ENCODE assay signal across 30 cellular contexts in the genomic region with DNA sequence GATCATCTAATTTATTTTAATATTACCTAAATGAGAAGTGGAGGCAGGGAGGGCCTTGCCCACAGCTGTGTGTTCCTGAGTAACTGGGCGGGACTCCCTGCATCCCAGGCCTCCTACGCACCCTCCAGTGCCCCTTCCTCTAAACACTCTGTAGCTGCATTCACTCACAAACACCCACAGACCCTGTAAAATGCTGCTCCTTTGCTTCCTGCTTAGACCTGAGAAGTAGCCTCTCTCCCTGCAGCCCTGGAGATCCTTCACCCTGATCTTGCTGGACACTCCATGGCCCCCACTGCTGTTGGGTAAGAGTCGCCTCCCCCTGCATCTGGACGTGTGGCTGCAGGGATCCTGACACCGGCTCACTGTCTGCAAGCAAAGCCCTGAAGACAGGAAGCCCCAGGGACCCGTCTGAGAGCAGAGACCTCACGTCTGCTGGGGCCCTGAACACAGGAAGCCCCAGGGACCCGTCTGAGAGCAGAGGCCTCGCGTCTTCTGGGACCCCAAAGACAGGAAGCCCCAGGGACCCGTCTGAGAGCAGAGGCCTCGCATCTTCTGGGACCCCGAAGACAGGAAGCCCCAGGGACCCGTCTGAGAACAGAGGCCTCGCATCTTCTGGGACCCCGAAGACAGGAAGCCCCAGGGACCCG.
DNase-seq lines count a peak whose midpoint lies in the region; ATAC-seq, FAIRE-seq and TF ChIP-seq lines count a peak whose summit lies in the region.
"Had no signal": no experiment of that assay in that cellular context is flagged by ENCODE, and none has a peak within 500 bp of the region (broad histone marks: within the 10 kb centered on the region; RNA-seq: fewer than 3 reads in every experiment).

No MANE protein-coding gene starts in this region.

- H3K9me3 Mint-ChIP-seq in CD14-positive monocyte: peaks cover 3 to 16% (median 5%) of the 10 kb centered on the region in 7 donors
- no peaks in the 10 kb centered on the region for H3K9me3 Mint-ChIP-seq in T-cell

- no peak for FAIRE-seq in kidney (lab: Jason Lieb, UNC)
- FAIRE-seq: D721Med, GM18507 had no signal

- H4K20me1 ChIP-seq in BLaER1: peaks cover 7% of the 10 kb centered on the region; the same call in 1 of the 2 replicates

- peak overlapping the region; percentile 88 for H3K4me2 ChIP-seq in BLaER1
- H3K4me2 ChIP-seq: GM23338 had no signal

- ATAC-seq in T-cell (replicated peaks in 1 of 4): peak; percentile 57 to 83 (median 68)
- ATAC-seq: GM23338, heart right ventricle, Right ventricle myocardium inferior, upper lobe of right lung had no signal

- peak overlapping the region; percentile 81 for H3K27ac ChIP-seq in BLaER1
- H3K27ac ChIP-seq in kidney (ENCODE audit: low read depth in 2 of 2, low read length in 2 of 2): no peak overlapping the region
- H3K27ac ChIP-seq: C4-2B, colonic mucosa, heart right ventricle, upper lobe of right lung had no signal

- H3K4me3 ChIP-seq in BLaER1 (no peak overlapping the region), kidney (ENCODE audit: low read length in 2 of 2) (no peak overlapping the region)
- H3K4me3 ChIP-seq: colonic mucosa, GM23338, heart right ventricle, lung, upper lobe of right lung had no signal

- no peaks in the 10 kb centered on the region for H3K36me3 ChIP-seq in BLaER1
- H3K36me3 ChIP-seq in kidney (ENCODE audit: control insufficient read depth in 1 of 2, insufficient read depth in 2 of 2, low read length in 2 of 2): no peaks in the 10 kb centered on the region
- H3K36me3 ChIP-seq: colonic mucosa, heart right ventricle, upper lobe of right lung had no signal

- no peaks in the 10 kb centered on the region; the same call in 1 of the 2 replicates for H3K9me3 ChIP-seq in BLaER1
- H3K9me3 ChIP-seq in kidney (ENCODE audit: control insufficient read depth in 1 of 2, low read length in 2 of 2): no peaks in the 10 kb centered on the region
- H3K9me3 ChIP-seq: colonic mucosa, upper lobe of right lung had no signal

- H3K4me1 Mint-ChIP-seq in CD14-positive monocyte: no peaks in the 10 kb centered on the region
- peaks cover 12 to 20% (median 16%) of the 10 kb centered on the region in 3 donors for H3K4me1 Mint-ChIP-seq in T-cell
- H3K4me1 Mint-ChIP-seq: GM23338 had no signal

- H3K4me3 Mint-ChIP-seq in CD14-positive monocyte (no peak overlapping the region), T-cell (no peak overlapping the region)
- H3K4me3 Mint-ChIP-seq: GM23338, HFFc6, IgD-negative memory B cell, nephron progenitor cell had no signal

- H3K9ac ChIP-seq in BLaER1 (0 out of 2 replicates have a peak overlapping the region, but pooled peaks have one; percentile 24), kidney (ENCODE audit: low read length in 2 of 2) (no peak overlapping the region)

- H3K27ac Mint-ChIP-seq in CD14-positive monocyte: peak overlapping the region in 1 of 7 donors; percentile 77
- H3K27ac Mint-ChIP-seq in T-cell: peak overlapping the region in 1 of 2 donors; percentile 82
- H3K27ac Mint-ChIP-seq: GM23338, HFFc6, IgD-negative memory B cell, nephron progenitor cell had no signal

- in situ Hi-C loops in GM13976 (cut with MboI; ENCODE audit: low sequenced_read_pairs, unreplicated experiment): no loop called here

- CTCF ChIA-PET in T-cell (lab: Charles Lee): no interaction called here

- H3K27me3 ChIP-seq in BLaER1: no peaks in the 10 kb centered on the region
- H3K27me3 ChIP-seq: colonic mucosa had no signal

- H3K4me1 ChIP-seq in BLaER1 (peaks cover 75% of the 10 kb centered on the region), kidney (ENCODE audit: control insufficient read depth in 1 of 2, insufficient read depth in 1 of 2, low read depth in 1 of 2, low read length in 2 of 2) (no peaks in the 10 kb centered on the region)
- H3K4me1 ChIP-seq: colonic mucosa, heart right ventricle, upper lobe of right lung had no signal

- intact Hi-C loops in CD14-positive monocyte (cut with micrococcal nuclease): no loop called here
- intact Hi-C loops in kidney (cut with DNase I): no loop called here

- H3K36me3 Mint-ChIP-seq in CD14-positive monocyte (no peaks in the 10 kb centered on the region), T-cell (no peaks in the 10 kb centered on the region)

- POLR2A ChIA-PET in T-cell (lab: Charles Lee): no interaction called here

- TF ChIP-seq CTCF in CD14-positive monocyte (IDR thresholded peaks at IDR 0.05): no peak
- no peak for TF ChIP-seq CTCF in kidney (IDR thresholded peaks at IDR 0.05; ENCODE audit: borderline replicate concordance, extremely low read depth, insufficient read depth)
- TF ChIP-seq CTCF in GM13976 (IDR thresholded peaks at IDR 0.05; ENCODE audit: borderline replicate concordance, control extremely low read depth, extremely low read depth, insufficient read depth, missing control alignments): no peak

- H3K27me3 Mint-ChIP-seq in CD14-positive monocyte (ENCODE audit: low read depth in 3 of 3): peaks cover 4 to 8% (median 8%) of the 10 kb centered on the region in 3 donors
- peaks cover 0 to 4% of the 10 kb centered on the region in 2 donors for H3K27me3 Mint-ChIP-seq in T-cell

- DNase-seq in CD14-positive monocyte (ENCODE audit: low spot score) (peak; percentile 27), T-cell (peak in 24 of 34 experiments; percentile 2 to 62 (median 26)), kidney (peak; percentile 36), hypothalamus (lab: John Stamatoyannopoulos, UW) (no peak), DMS 273 (lab: John Stamatoyannopoulos, UW; ENCODE audit: unreplicated experiment) (no peak), GM13976 (ENCODE audit: low spot score) (no peak)
- DNase-seq: activated CD4-positive, CD25-positive, alpha-beta regulatory T cell treated with anti-CD3 and anti-CD28 coated beads, Interleukin-2, amount 50 U/mL, for 72 hours; activated T-cell treated with anti-CD3 and anti-CD28 coated beads, Interleukin-2, amount 50 U/mL, for 48 hours; colonic mucosa; effector memory CD4-positive, alpha-beta T cell; EL; erythroblast; heart right ventricle; HFFc6; NCI-H1048; NCI-H2107; NCI-H345; NCI-H69; nephron progenitor cell; stimulated activated CD4-positive, alpha-beta T cell treated with anti-CD3 and anti-CD28 coated beads, Interleukin-15, amount 100 ng/mL, for 24 hours; stimulated activated CD4-positive, alpha-beta T cell treated with anti-CD3 and anti-CD28 coated beads, Interleukin-4, amount 100 ng/mL, for 4 hours; upper lobe of right lung had no signal

Comparison
In these comparisons a context has a peak if more than half of its experiments do, and no peak if none do; other contexts are left out.
1. DNase-seq: peak in CD14-positive monocyte (single experiment), T-cell (24 of 34) and kidney (single experiment); none in hypothalamus (0 of 51), DMS 273 (single experiment) and GM13976 (single experiment).